In genomic region chr15:57496946-57497944, GRCh38 we compare ENCODE assay signal across 1 cellular context.
TF ChIP-seq lines count a peak whose summit lies in the region.

No MANE protein-coding gene starts in this region.

TF ChIP-seq in HepG2, 621 proteins besides CTCF, POLR2A, EP300 and RAD21 (continued from another document and continues in another):
- no peak for TF ChIP-seq AFF4 (CRISPR knock-in tag; IDR thresholded peaks at IDR 0.05)
- TF ChIP-seq ZNF441 (CRISPR knock-in tag; IDR thresholded peaks at IDR 0.05; ENCODE audit: borderline replicate concordance): no peak
- TF ChIP-seq RBAK (CRISPR knock-in tag; IDR thresholded peaks at IDR 0.05): peak; percentile 90; the same call in 1 of the 2 replicates
- TF ChIP-seq ZFP36L1 (CRISPR knock-in tag; IDR thresholded peaks at IDR 0.05): peak; percentile 50; the same call in 1 of the 2 replicates
- no peak for TF ChIP-seq ZBTB42 (CRISPR knock-in tag; IDR thresholded peaks at IDR 0.05)
- TF ChIP-seq ZNF782 (CRISPR knock-in tag; IDR thresholded peaks at IDR 0.05; ENCODE audit: borderline replicate concordance): no peak
- no peak for TF ChIP-seq ZNF781 (CRISPR knock-in tag; IDR thresholded peaks at IDR 0.05; ENCODE audit: borderline replicate concordance, not compliant biosample characterization)
- TF ChIP-seq ZNF776 (CRISPR knock-in tag; IDR thresholded peaks at IDR 0.05): 0 out of 2 replicates have a peak, but pooled peaks have one; percentile 42
- no peak for TF ChIP-seq RFX1 (IDR thresholded peaks at IDR 0.05)
- 0 out of 2 replicates have a peak, but pooled peaks have one; percentile 74 for TF ChIP-seq ZNF670 (CRISPR knock-in tag; IDR thresholded peaks at IDR 0.05; ENCODE audit: borderline replicate concordance)
- peak; percentile 38 for TF ChIP-seq U2AF1 (optimal IDR thresholded peaks at IDR 0.05; ENCODE audit: low read depth, low read length)
- peak; percentile 54; the same call in 1 of the 2 replicates for TF ChIP-seq CEBPB (IDR thresholded peaks at IDR 0.05; ENCODE audit: borderline replicate concordance, low read depth, low read length)
- peak; percentile 86 for TF ChIP-seq MED13 (CRISPR knock-in tag; IDR thresholded peaks at IDR 0.05)
- TF ChIP-seq AGO1 (IDR thresholded peaks at IDR 0.05; ENCODE audit: low read depth, low read length, poor library complexity, severe bottlenecking): no peak
- TF ChIP-seq BATF2 (CRISPR knock-in tag; IDR thresholded peaks at IDR 0.05): no peak
- no peak for TF ChIP-seq ZNF275 (CRISPR knock-in tag; IDR thresholded peaks at IDR 0.05; ENCODE audit: borderline replicate concordance)
- TF ChIP-seq KLF13 (CRISPR knock-in tag; IDR thresholded peaks at IDR 0.05): no peak
- TF ChIP-seq DNMT3B (CRISPR knock-in tag; conservative IDR thresholded peaks at IDR 0.05): no peak; the same call in 1 of the 2 replicates
- no peak for TF ChIP-seq THAP8 (CRISPR knock-in tag; IDR thresholded peaks at IDR 0.05; ENCODE audit: borderline replicate concordance)
- TF ChIP-seq SP1 (IDR thresholded peaks at IDR 0.05): no peak
- peak; percentile 36; the same call in 1 of the 2 replicates for TF ChIP-seq SP1 (CRISPR knock-in tag; IDR thresholded peaks at IDR 0.05)
- 0 out of 2 replicates have a peak, but pooled peaks have one; percentile 46 for TF ChIP-seq ZSCAN25 (CRISPR knock-in tag; IDR thresholded peaks at IDR 0.05)
- peak; percentile 73; the same call in 1 of the 2 replicates for TF ChIP-seq HBP1 (CRISPR knock-in tag; IDR thresholded peaks at IDR 0.05; ENCODE audit: low read depth)
- TF ChIP-seq EZH2 (conservative IDR thresholded peaks at IDR 0.05; ENCODE audit: low read depth, low read length): no peak
- TF ChIP-seq TEAD2 (CRISPR knock-in tag; IDR thresholded peaks at IDR 0.05): no peak
- TF ChIP-seq HNRNPL (IDR thresholded peaks at IDR 0.05; ENCODE audit: low read depth, low read length): peak; percentile 77
- TF ChIP-seq RERE (CRISPR knock-in tag; IDR thresholded peaks at IDR 0.05; ENCODE audit: low read depth): peak; percentile 88
- TF ChIP-seq MAZ (IDR thresholded peaks at IDR 0.05; ENCODE audit: borderline replicate concordance, low read depth, low read length): peak; percentile 86
- TF ChIP-seq MAZ (CRISPR knock-in tag; IDR thresholded peaks at IDR 0.05; ENCODE audit: low read depth): peak; percentile 52
- TF ChIP-seq ZBTB8A (CRISPR knock-in tag; IDR thresholded peaks at IDR 0.05; ENCODE audit: borderline replicate concordance, low read depth): no peak
- no peak; the same call in 1 of the 2 replicates for TF ChIP-seq HIVEP1 (CRISPR knock-in tag; IDR thresholded peaks at IDR 0.05)
- TF ChIP-seq ISX (CRISPR knock-in tag; conservative IDR thresholded peaks at IDR 0.05): no peak
- TF ChIP-seq ZNF639 (CRISPR knock-in tag; conservative IDR thresholded peaks at IDR 0.05): peak; percentile 79; the same call in 1 of the 2 replicates
- TF ChIP-seq ZNF503 (CRISPR knock-in tag; IDR thresholded peaks at IDR 0.05): peak; percentile 81; the same call in 1 of the 2 replicates
- peak; percentile 72 for TF ChIP-seq JUND (CRISPR knock-in tag; IDR thresholded peaks at IDR 0.05)
- TF ChIP-seq ZMYM4 (CRISPR knock-in tag; IDR thresholded peaks at IDR 0.05): peak; percentile 90
- peak; percentile 96 for TF ChIP-seq MIXL1 (CRISPR knock-in tag; IDR thresholded peaks at IDR 0.05)
- no peak for TF ChIP-seq PLSCR1 (CRISPR knock-in tag; IDR thresholded peaks at IDR 0.05; ENCODE audit: borderline replicate concordance)
- peak; percentile 93 for TF ChIP-seq SKIL (CRISPR knock-in tag; IDR thresholded peaks at IDR 0.05; ENCODE audit: borderline replicate concordance)
- no peak for TF ChIP-seq ZNF121 (CRISPR knock-in tag; IDR thresholded peaks at IDR 0.05)
- no peak for TF ChIP-seq NFIB (CRISPR knock-in tag; IDR thresholded peaks at IDR 0.05; ENCODE audit: borderline replicate concordance)
- 0 out of 2 replicates have a peak, but pooled peaks have one; percentile 31 for TF ChIP-seq HOXA5 (CRISPR knock-in tag; IDR thresholded peaks at IDR 0.05)
- peak; percentile 83 for TF ChIP-seq ZSCAN29 (CRISPR knock-in tag; conservative IDR thresholded peaks at IDR 0.05)
